In genomic region chr12:13069380-13069779, GRCh38 we compare ENCODE assay signal across 14 cellular contexts.
DNase-seq lines count a peak whose midpoint lies in the region; ATAC-seq and TF ChIP-seq lines count a peak whose summit lies in the region.
"Had no signal": no experiment of that assay in that cellular context is flagged by ENCODE, and none has a peak within 500 bp of the region (broad histone marks: within the 10 kb centered on the region; RNA-seq: fewer than 3 reads in every experiment).

No MANE protein-coding gene starts in this region.

- peaks cover 16% of the 10 kb centered on the region for H3K4me1 Mint-ChIP-seq in dendritic cell treated with granulocyte-macrophage colony-stimulating factor and Interleukin-4, amounts not matched to agents 40 ng/mL and 50 ng/mL, for 4 days (ENCODE audit: low read depth)
- peaks cover 7% of the 10 kb centered on the region for H3K4me1 Mint-ChIP-seq in nephron progenitor cell
- H3K4me1 Mint-ChIP-seq: B cell had no signal

- no peak overlapping the region for H3K4me3 Mint-ChIP-seq in dendritic cell treated with granulocyte-macrophage colony-stimulating factor and Interleukin-4, amounts not matched to agents 40 ng/mL and 50 ng/mL, for 4 days
- H3K4me3 Mint-ChIP-seq in nephron progenitor cell: no peak overlapping the region
- H3K4me3 Mint-ChIP-seq: B cell; CD8-positive, alpha-beta T cell had no signal

- peak; percentile 6 for DNase-seq in NCI-H2171 treated with DMSO at 0.1 percent for 48 hours (lab: John Stamatoyannopoulos, UW)
- DNase-seq in NCI-H2171 (lab: John Stamatoyannopoulos, UW): no peak
- DNase-seq in nephron progenitor cell: no peak
- no peak for DNase-seq in medulla oblongata (ENCODE audit: extremely low spot score)
- no peak for DNase-seq in NCI-H1417 treated with DMSO at 0.1 percent for 48 hours (lab: John Stamatoyannopoulos, UW)
- DNase-seq: 8988T; CD8-positive, alpha-beta T cell; DMS153; DMS79; GDM1; GM23248 had no signal

- H3K36me3 Mint-ChIP-seq in dendritic cell treated with granulocyte-macrophage colony-stimulating factor and Interleukin-4, amounts not matched to agents 40 ng/mL and 50 ng/mL, for 4 days (ENCODE audit: low read depth): peaks cover 49% of the 10 kb centered on the region
- H3K36me3 Mint-ChIP-seq in nephron progenitor cell (ENCODE audit: low read depth): peaks cover 37% of the 10 kb centered on the region

- intact Hi-C loops in dendritic cell treated with granulocyte-macrophage colony-stimulating factor and Interleukin-4, amounts not matched to agents 40 ng/mL and 50 ng/mL, for 4 days (cut with micrococcal nuclease): no loop called here

- no peak for ATAC-seq in HG03439 (IDR thresholded peaks at IDR 0.05; ENCODE audit: unreplicated experiment)
- ATAC-seq: CD8-positive, alpha-beta T cell had no signal

- H3K27me3 Mint-ChIP-seq in dendritic cell treated with granulocyte-macrophage colony-stimulating factor and Interleukin-4, amounts not matched to agents 40 ng/mL and 50 ng/mL, for 4 days: no peaks in the 10 kb centered on the region
- H3K27me3 Mint-ChIP-seq in nephron progenitor cell (ENCODE audit: low read depth, poor library complexity): no peaks in the 10 kb centered on the region
- H3K27me3 Mint-ChIP-seq: B cell had no signal

- TF ChIP-seq CTCF in nephron progenitor cell (IDR thresholded peaks at IDR 0.05): no peak

- peak overlapping the region; percentile 12 for H3K27ac Mint-ChIP-seq in dendritic cell treated with granulocyte-macrophage colony-stimulating factor and Interleukin-4, amounts not matched to agents 40 ng/mL and 50 ng/mL, for 4 days
- peak overlapping the region; percentile 27 for H3K27ac Mint-ChIP-seq in nephron progenitor cell
- H3K27ac Mint-ChIP-seq: B cell; CD8-positive, alpha-beta T cell had no signal

- H3K9me3 Mint-ChIP-seq in dendritic cell treated with granulocyte-macrophage colony-stimulating factor and Interleukin-4, amounts not matched to agents 40 ng/mL and 50 ng/mL, for 4 days: no peaks in the 10 kb centered on the region
- no peaks in the 10 kb centered on the region for H3K9me3 Mint-ChIP-seq in nephron progenitor cell
- H3K9me3 Mint-ChIP-seq: CD8-positive, alpha-beta T cell had no signal
